ENCODE assay signal across 2 cellular contexts in genomic region chr11:94671553-94672366, GRCh38.
TF ChIP-seq lines count a peak whose summit lies in the region.

No MANE protein-coding gene starts in this region.

TF ChIP-seq in HCT116, 20 proteins besides CTCF, POLR2A, EP300 and RAD21:
- TF ChIP-seq FOSL1 (IDR thresholded peaks at IDR 0.05; ENCODE audit: low read depth) = no peak
- TF ChIP-seq, protein P1, sequence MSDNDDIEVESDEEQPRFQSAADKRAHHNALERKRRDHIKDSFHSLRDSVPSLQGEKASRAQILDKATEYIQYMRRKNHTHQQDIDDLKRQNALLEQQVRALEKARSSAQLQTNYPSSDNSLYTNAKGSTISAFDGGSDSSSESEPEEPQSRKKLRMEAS (IDR thresholded peaks at IDR 0.05) = peak; percentile 52; the same call in 1 of the 2 replicates

TF ChIP-seq in WTC11, 78 proteins besides CTCF, POLR2A, EP300 and RAD21:
- no peak for TF ChIP-seq ZBTB21 (CRISPR knock-in tag; IDR thresholded peaks at IDR 0.05; ENCODE audit: borderline replicate concordance)
